10 cellular contexts compared by ENCODE assay signal in the genomic region with DNA sequence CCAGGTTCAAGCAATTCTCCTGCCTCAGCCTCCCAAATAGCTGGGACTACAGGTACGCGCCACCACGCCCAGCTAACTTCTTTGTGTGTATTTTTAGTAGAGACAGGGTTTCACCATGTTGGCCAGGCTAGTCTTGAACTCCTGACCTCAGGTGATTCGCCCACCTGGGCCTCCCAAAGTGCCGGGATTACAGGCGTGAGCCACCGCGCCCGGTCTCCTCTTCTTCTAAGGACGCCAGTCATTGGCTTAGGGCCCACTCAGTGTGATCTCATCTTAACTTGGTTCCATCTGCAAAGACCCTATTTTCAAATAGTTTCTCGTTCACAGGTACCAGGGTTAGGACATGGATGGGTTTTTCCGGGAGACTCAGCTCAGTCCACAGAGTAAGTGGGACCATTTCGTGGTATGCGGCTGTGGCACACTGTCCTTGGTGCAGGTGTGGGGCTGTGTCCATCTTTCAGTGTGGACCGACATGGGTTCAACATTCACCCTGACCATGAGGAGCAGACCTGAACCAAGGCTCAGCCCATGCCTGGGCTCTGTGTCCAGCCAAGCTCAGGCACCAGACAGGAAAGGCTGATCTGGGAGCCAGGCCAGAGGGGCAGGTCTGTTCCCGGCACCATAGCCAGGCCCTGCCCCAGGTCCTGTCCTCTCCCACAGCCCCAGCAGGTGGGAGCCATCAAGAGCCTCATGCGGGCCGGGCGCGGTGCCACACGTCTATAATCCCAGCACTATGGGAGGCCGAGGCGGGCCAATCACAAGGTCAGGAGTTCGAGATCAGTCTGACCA. TPM values are rescaled to one million over a fixed set of nuclear protein-coding genes. Genes with fewer than 3 reads are reported as not detected.
DNase-seq lines count a peak whose midpoint lies in the region; ATAC-seq and TF ChIP-seq lines count a peak whose summit lies in the region.
"Had no signal": no experiment of that assay in that cellular context is flagged by ENCODE, and none has a peak within 500 bp of the region (broad histone marks: within the 10 kb centered on the region; RNA-seq: fewer than 3 reads in every experiment).

No MANE protein-coding gene starts in this region.

- H3K4me3 Mint-ChIP-seq in activated CD4-positive, alpha-beta T cell treated with anti-CD3 and anti-CD28 coated beads, Interleukin-2, amount 10 ng/mL, durations not matched to agents 7 days and 5 days: no peak overlapping the region
- no peak overlapping the region for H3K4me3 Mint-ChIP-seq in activated naive CD8-positive, alpha-beta T cell treated with anti-CD3 and anti-CD28 coated beads, Interleukin-2, amount 50 U/mL, for 24 hours
- H3K4me3 Mint-ChIP-seq: activated naive CD4-positive, alpha-beta T cell treated with anti-CD3 and anti-CD28 coated beads, Interleukin-2, amount 50 U/mL, for 24 hours had no signal

- peak overlapping the region; percentile 91 for H3K27ac Mint-ChIP-seq in activated CD4-positive, alpha-beta T cell treated with anti-CD3 and anti-CD28 coated beads, Interleukin-2, amount 10 ng/mL, durations not matched to agents 7 days and 5 days
- H3K27ac Mint-ChIP-seq in activated naive CD8-positive, alpha-beta T cell treated with anti-CD3 and anti-CD28 coated beads, Interleukin-2, amount 50 U/mL, for 24 hours: peak overlapping the region; percentile 75
- H3K27ac Mint-ChIP-seq: activated naive CD4-positive, alpha-beta T cell treated with anti-CD3 and anti-CD28 coated beads, Interleukin-2, amount 50 U/mL, for 24 hours had no signal

- H3K9me3 Mint-ChIP-seq in activated CD4-positive, alpha-beta T cell treated with anti-CD3 and anti-CD28 coated beads, Interleukin-2, amount 10 ng/mL, durations not matched to agents 7 days and 5 days: no peaks in the 10 kb centered on the region
- no peaks in the 10 kb centered on the region for H3K9me3 Mint-ChIP-seq in activated naive CD8-positive, alpha-beta T cell treated with anti-CD3 and anti-CD28 coated beads, Interleukin-2, amount 50 U/mL, for 24 hours
- H3K9me3 Mint-ChIP-seq: activated naive CD4-positive, alpha-beta T cell treated with anti-CD3 and anti-CD28 coated beads, Interleukin-2, amount 50 U/mL, for 24 hours had no signal

- H3K4me3 ChIP-seq in liver (ENCODE audit: low read depth in 1 of 3, low read length in 3 of 3) (no peak overlapping the region), tibial nerve (no peak overlapping the region)

- ATAC-seq in activated naive CD8-positive, alpha-beta T cell treated with anti-CD3 and anti-CD28 coated beads, Interleukin-2, amount 50 U/mL, for 24 hours: no peak
- ATAC-seq in HG03280 (IDR thresholded peaks at IDR 0.05; ENCODE audit: unreplicated experiment): no peak

- H3K36me3 ChIP-seq in liver (ENCODE audit: control insufficient read depth in 4 of 4, insufficient read depth in 3 of 4, low read depth in 1 of 4, low read length in 3 of 4) (no peaks in the 10 kb centered on the region), tibial nerve (peaks cover 0 to 8% (median 0%) of the 10 kb centered on the region in 3 donors)

- POLR2A ChIA-PET in activated CD4-positive, alpha-beta T cell treated with anti-CD3 and anti-CD28 coated beads, Interleukin-2, amount 10 ng/mL, durations not matched to agents 7 days and 5 days (lab: Charles Lee): no interaction called here

- H3K4me1 ChIP-seq in liver (ENCODE audit: control insufficient read depth in 4 of 4, insufficient read depth in 4 of 4, low read length in 3 of 4) (peaks cover 20 to 40% (median 27%) of the 10 kb centered on the region in 4 donors), tibial nerve (peaks cover 10 to 74% (median 57%) of the 10 kb centered on the region in 4 donors)

- DNase-seq in activated CD4-positive, alpha-beta T cell treated with anti-CD3 and anti-CD28 coated beads, Interleukin-2, amount 10 ng/mL, durations not matched to agents 7 days and 5 days: no peak
- no peak for DNase-seq in activated CD4-positive, alpha-beta T cell treated with anti-CD3 and anti-CD28 coated beads, Interleukin-2, amount 50 U/mL, for 4 hours
- DNase-seq in activated naive CD8-positive, alpha-beta T cell treated with anti-CD3 and anti-CD28 coated beads, Interleukin-2, amount 50 U/mL, for 24 hours: no peak
- DNase-seq in tibial nerve (ENCODE audit: low spot score in 2 of 2): no peak
- DNase-seq in T-helper 9 cell: no peak
- DNase-seq in AG08395 (ENCODE audit: low spot score): no peak
- DNase-seq: NCI-H187 had no signal

- TF ChIP-seq RAD21 in liver (IDR thresholded peaks at IDR 0.05): peak; percentile 15 to 53

- H3K27me3 Mint-ChIP-seq in activated CD4-positive, alpha-beta T cell treated with anti-CD3 and anti-CD28 coated beads, Interleukin-2, amount 10 ng/mL, durations not matched to agents 7 days and 5 days: no peaks in the 10 kb centered on the region
- no peaks in the 10 kb centered on the region for H3K27me3 Mint-ChIP-seq in activated naive CD8-positive, alpha-beta T cell treated with anti-CD3 and anti-CD28 coated beads, Interleukin-2, amount 50 U/mL, for 24 hours
- H3K27me3 Mint-ChIP-seq: activated naive CD4-positive, alpha-beta T cell treated with anti-CD3 and anti-CD28 coated beads, Interleukin-2, amount 50 U/mL, for 24 hours had no signal

- peaks cover 6% of the 10 kb centered on the region for H3K36me3 Mint-ChIP-seq in activated CD4-positive, alpha-beta T cell treated with anti-CD3 and anti-CD28 coated beads, Interleukin-2, amount 10 ng/mL, durations not matched to agents 7 days and 5 days (ENCODE audit: low read depth)
- H3K36me3 Mint-ChIP-seq in activated naive CD8-positive, alpha-beta T cell treated with anti-CD3 and anti-CD28 coated beads, Interleukin-2, amount 50 U/mL, for 24 hours (ENCODE audit: low read depth): no peaks in the 10 kb centered on the region
- H3K36me3 Mint-ChIP-seq: activated naive CD4-positive, alpha-beta T cell treated with anti-CD3 and anti-CD28 coated beads, Interleukin-2, amount 50 U/mL, for 24 hours had no signal

- no peak overlapping the region for H3K9ac ChIP-seq in liver (ENCODE audit: low read depth in 1 of 2, low read length in 2 of 2)

- no peaks in the 10 kb centered on the region for H3K27me3 ChIP-seq in liver (ENCODE audit: control insufficient read depth in 4 of 4, insufficient read depth in 4 of 4, low read length in 3 of 4)
- H3K27me3 ChIP-seq in tibial nerve: no peaks in the 10 kb centered on the region

- TF ChIP-seq EP300 in tibial nerve (IDR thresholded peaks at IDR 0.05): peak in 1 of 2 donors; percentile 53

- H3K4me1 Mint-ChIP-seq in activated CD4-positive, alpha-beta T cell treated with anti-CD3 and anti-CD28 coated beads, Interleukin-2, amount 10 ng/mL, durations not matched to agents 7 days and 5 days: peaks cover 63% of the 10 kb centered on the region
- H3K4me1 Mint-ChIP-seq in activated naive CD8-positive, alpha-beta T cell treated with anti-CD3 and anti-CD28 coated beads, Interleukin-2, amount 50 U/mL, for 24 hours: peaks cover 50% of the 10 kb centered on the region

- WGBS in liver: 64% methylated on average over 24 of the region's 24 CpGs
- WGBS in tibial nerve, 2 donors: 74 to 77% methylated on average over 24 of the region's 24 CpGs

- CTCF ChIA-PET in activated CD4-positive, alpha-beta T cell treated with anti-CD3 and anti-CD28 coated beads, Interleukin-2, amount 10 ng/mL, durations not matched to agents 7 days and 5 days (lab: Charles Lee): interaction anchor here (1.2 kb wide), 1 partner anchor 10 kb away, joined by 3 read pairs; no protein-coding TSS in a partner anchor

- TF ChIP-seq POLR2A in tibial nerve (IDR thresholded peaks at IDR 0.05): no peak

- H3K9me3 ChIP-seq in liver (ENCODE audit: control insufficient read depth in 4 of 4, low read length in 3 of 4) (no peaks in the 10 kb centered on the region), tibial nerve (no peaks in the 10 kb centered on the region)

- H3K27ac ChIP-seq in liver (ENCODE audit: low read depth in 1 of 2, low read length in 2 of 2): peak overlapping the region; percentile 58 to 68
- H3K27ac ChIP-seq in tibial nerve: peak overlapping the region; percentile 88 to 100 (median 99)

- TF ChIP-seq CTCF in liver (IDR thresholded peaks at IDR 0.05; ENCODE audit: low read depth, low read length, missing input control): no peak
- no peak for TF ChIP-seq CTCF in tibial nerve (IDR thresholded peaks at IDR 0.05)

TF ChIP-seq in liver, 16 proteins besides CTCF, POLR2A, EP300 and RAD21 (continues in another document):
- TF ChIP-seq, protein P1, sequence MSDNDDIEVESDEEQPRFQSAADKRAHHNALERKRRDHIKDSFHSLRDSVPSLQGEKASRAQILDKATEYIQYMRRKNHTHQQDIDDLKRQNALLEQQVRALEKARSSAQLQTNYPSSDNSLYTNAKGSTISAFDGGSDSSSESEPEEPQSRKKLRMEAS (IDR thresholded peaks at IDR 0.05): peak; percentile 80
- TF ChIP-seq GABPA (IDR thresholded peaks at IDR 0.05 in 1 of 2, conservative IDR thresholded peaks at IDR 0.05 in 1 of 2) (peak in 1 of 2 donors; percentile 56), TAF1 (conservative IDR thresholded peaks at IDR 0.05) (no peak), HNF4G (IDR thresholded peaks at IDR 0.05) (no peak)

RNA-seq across cellular contexts. Expression of a gene that starts 2.8 kb away (rescaled TPM):
- total RNA-seq in activated CD4-positive, alpha-beta T cell treated with anti-CD3 and anti-CD28 coated beads, Interleukin-2, amount 10 ng/mL, durations not matched to agents 7 days and 5 days: 100 to 1,000 TPM; 198 to 228 TPM
- total RNA-seq in liver (100 to 1,000 TPM in 1 of 2 donors, 10 to 100 TPM in 1; 49.5 to 105 TPM), tibial nerve (100 to 1,000 TPM; 126 to 265 (median 152) TPM)
- polyA plus RNA-seq in liver: 10 to 100 TPM; 24.7 to 43.3 TPM

RNA-seq across cellular contexts. Expression of a gene that starts 38.3 kb away (rescaled TPM):
- total RNA-seq in activated CD4-positive, alpha-beta T cell treated with anti-CD3 and anti-CD28 coated beads, Interleukin-2, amount 10 ng/mL, durations not matched to agents 7 days and 5 days: 10 to 100 TPM; 61.3 to 66.3 TPM
- total RNA-seq in liver (10 to 100 TPM; 19.5 to 20.9 TPM), tibial nerve (10 to 100 TPM; 54.0 to 94.5 (median 73.5) TPM)
- polyA plus RNA-seq in liver: 10 to 100 TPM in 1 of 2 donors, 1 to 10 TPM in 1; 7.4 to 25.1 TPM

RNA-seq across cellular contexts. Expression of a gene that starts 42.3 kb away (rescaled TPM):
- total RNA-seq in activated CD4-positive, alpha-beta T cell treated with anti-CD3 and anti-CD28 coated beads, Interleukin-2, amount 10 ng/mL, durations not matched to agents 7 days and 5 days: 100 to 1,000 TPM; 217 to 239 TPM
- total RNA-seq in liver: 1 to 10 TPM; 7.9 to 8.7 TPM
- polyA plus RNA-seq in liver: 1 to 10 TPM; 3.4 to 5.2 TPM
- total RNA-seq in tibial nerve: 10 to 100 TPM; 31.7 to 70.8 (median 35.2) TPM

RNA-seq across cellular contexts. Expression of a gene that starts 42.9 kb away (rescaled TPM):
- 1 to 10 TPM; 7.5 to 9.9 TPM for total RNA-seq in activated CD4-positive, alpha-beta T cell treated with anti-CD3 and anti-CD28 coated beads, Interleukin-2, amount 10 ng/mL, durations not matched to agents 7 days and 5 days
- total RNA-seq in liver: 1 to 10 TPM; 1.2 TPM
- 1 to 10 TPM; 1.3 to 1.4 TPM for polyA plus RNA-seq in liver
- 10 to 100 TPM; 28.6 to 46.3 (median 33.2) TPM for total RNA-seq in tibial nerve
